Comparison of ENCODE assay signal across 24 cellular contexts in genomic region chr20:41750137-41750536, GRCh38.
"Had no signal": no experiment of that assay in that cellular context is flagged by ENCODE, and none has a peak within 500 bp of the region (broad histone marks: within the 10 kb centered on the region; RNA-seq: fewer than 3 reads in every experiment).

No MANE protein-coding gene starts in this region.

- H3K79me2 ChIP-seq: hepatocyte had no signal

- H2AFZ ChIP-seq: hepatocyte had no signal

- H3K9me3 ChIP-seq: colonic mucosa, left lung, lower lobe of right lung had no signal

- H3K4me2 ChIP-seq: hepatocyte had no signal

- H3K4me3 ChIP-seq: colonic mucosa, gastroesophageal sphincter, heart left ventricle, hepatocyte, left lung, lower lobe of right lung had no signal

- H3K27me3 ChIP-seq: colonic mucosa, foreskin keratinocyte, hepatocyte had no signal

- DNase-seq: cerebellar nuclear complex; colonic mucosa; cortex of kidney; effector CD8-positive, alpha-beta T cell; effector memory CD8-positive, alpha-beta T cell; endodermal cell; erythroblast; foreskin keratinocyte; heart left ventricle; hypothalamus; immature natural killer cell; left cardiac atrium; left lung; left ventricle myocardium superior; lower lobe of right lung; mesendoderm; midbrain had no signal

- H3K36me3 ChIP-seq: colonic mucosa, gastroesophageal sphincter, heart left ventricle, left lung, lower lobe of right lung had no signal

- H3K27ac ChIP-seq: colonic mucosa, epithelial cell of prostate, foreskin keratinocyte, gastroesophageal sphincter, heart left ventricle, hepatocyte, left lung, lower lobe of right lung had no signal

- FAIRE-seq: endometrium, frontal cortex, keratinocyte had no signal

- H3K4me1 ChIP-seq: colonic mucosa, foreskin keratinocyte, gastroesophageal sphincter, heart left ventricle, left lung, lower lobe of right lung had no signal

- ATAC-seq: effector memory CD8-positive, alpha-beta T cell; esophagus mucosa; foreskin keratinocyte; gastroesophageal sphincter; heart left ventricle; left cardiac atrium; left lung; left ventricle myocardium superior; lower lobe of right lung had no signal
